1 cellular context compared by ENCODE assay signal in genomic region chr18:60372141-60372540, GRCh38.
TF ChIP-seq lines count a peak whose summit lies in the region.

No MANE protein-coding gene starts in this region.

TF ChIP-seq in A549, 52 proteins besides CTCF, POLR2A, EP300 and RAD21 (continued from another document):
- TF ChIP-seq E2F6 (IDR thresholded peaks at IDR 0.05; ENCODE audit: borderline replicate concordance, low read depth) (no peak), MAZ (IDR thresholded peaks at IDR 0.05; ENCODE audit: borderline replicate concordance, low read depth, low read length) (no peak), SMC3 (IDR thresholded peaks at IDR 0.05) (no peak), KDM1A (IDR thresholded peaks at IDR 0.05; ENCODE audit: low read depth) (no peak), CEBPB (IDR thresholded peaks at IDR 0.05) (no peak), GATA3 (IDR thresholded peaks at IDR 0.05; ENCODE audit: borderline replicate concordance) (no peak), REST (IDR thresholded peaks at IDR 0.05) (no peak), ESRRA (IDR thresholded peaks at IDR 0.05; ENCODE audit: borderline replicate concordance, low read length) (no peak)
